Comparison of ENCODE assay signal across 29 cellular contexts in the genomic region with DNA sequence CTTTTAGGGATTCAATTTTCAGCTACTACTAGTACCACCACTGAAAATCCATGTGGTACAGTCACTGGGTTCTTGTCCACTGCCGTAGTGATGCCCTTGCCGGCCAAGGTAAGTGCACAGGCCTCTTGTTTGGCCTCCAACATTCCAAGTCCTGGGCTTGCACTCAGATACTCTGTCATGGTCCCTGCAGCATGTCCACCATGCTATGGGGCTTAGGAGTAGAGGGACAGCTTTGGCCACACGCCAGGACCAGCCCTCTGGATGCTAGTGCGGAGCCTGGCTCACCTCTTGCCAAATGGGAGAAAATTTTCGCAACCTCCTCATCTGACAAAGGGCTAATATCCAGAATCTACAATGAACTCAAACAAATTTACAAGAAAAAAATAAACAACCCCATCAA. TPM values are rescaled to one million over a fixed set of nuclear protein-coding genes. Genes with fewer than 3 reads are reported as not detected.
DNase-seq lines count a peak whose midpoint lies in the region; ATAC-seq and TF ChIP-seq lines count a peak whose summit lies in the region.
"Had no signal": no experiment of that assay in that cellular context is flagged by ENCODE, and none has a peak within 500 bp of the region (broad histone marks: within the 10 kb centered on the region; RNA-seq: fewer than 3 reads in every experiment).

No MANE protein-coding gene starts in this region.

- no peak overlapping the region for H2BK120ac ChIP-seq in IMR-90 (ENCODE audit: low read depth, low read length)

- H3K9me3 ChIP-seq in IMR-90 (ENCODE audit: control insufficient read depth, insufficient read depth, low read length) (no peaks in the 10 kb centered on the region), esophagus muscularis mucosa (no peaks in the 10 kb centered on the region)
- H3K9me3 ChIP-seq: A549, BE2C, BLaER1, Caco-2 had no signal

- BruUV-seq in IMR-90 (replicated peaks; lab: Mats Ljungman, UMichigan): no TSS peak

- no peak overlapping the region for H4K8ac ChIP-seq in IMR-90 (ENCODE audit: low read depth in 2 of 2, low read length in 2 of 2)

- no peak overlapping the region for H2BK5ac ChIP-seq in IMR-90 (ENCODE audit: low read depth, low read length, poor library complexity, severe bottlenecking)

- no peak overlapping the region for H3K4ac ChIP-seq in IMR-90 (ENCODE audit: low read depth, low read length)

- peaks cover 7% of the 10 kb centered on the region for H3K4me1 ChIP-seq in IMR-90 (ENCODE audit: control insufficient read depth, insufficient read depth, low read length)
- H3K4me1 ChIP-seq in esophagus muscularis mucosa: no peaks in the 10 kb centered on the region
- H3K4me1 ChIP-seq: BE2C, BLaER1 had no signal

- 0 out of 4 replicates have a peak, but pooled peaks cover 0 to 4% of the 10 kb centered on the region in 2 experiments for H3K79me1 ChIP-seq in IMR-90 (ENCODE audit: low read depth in 1 of 2, low read length in 2 of 2)

- TF ChIP-seq CTCF in IMR-90 (conservative IDR thresholded peaks at IDR 0.05; ENCODE audit: low read depth, low read length) (no peak), esophagus muscularis mucosa (IDR thresholded peaks at IDR 0.05) (no peak)

- H4K20me1 ChIP-seq in IMR-90 (ENCODE audit: insufficient read depth, low read length): no peaks in the 10 kb centered on the region
- H4K20me1 ChIP-seq: BLaER1; BLaER1 treated with 17β-estradiol and CSF1 and Interleukin-3, amounts not matched to agents 10 nM and 100 nM had no signal

- H3K56ac ChIP-seq in IMR-90 (ENCODE audit: extremely low read depth, insufficient read depth, low read length): no peak overlapping the region

- no peak overlapping the region for H3K18ac ChIP-seq in IMR-90 (ENCODE audit: low read depth, low read length)

- intact Hi-C loops in IMR-90 (cut with micrococcal nuclease): no loop called here
- intact Hi-C loops in esophagus muscularis mucosa (cut with DNase I): no loop called here

- H3K9me1 ChIP-seq in IMR-90 (ENCODE audit: insufficient read depth, low read length): peaks cover 2% of the 10 kb centered on the region; the same call in 1 of the 2 replicates

- no peak for TF ChIP-seq RAD21 in IMR-90 (IDR thresholded peaks at IDR 0.05; ENCODE audit: low read length)

- no peak overlapping the region for H3K4me3 ChIP-seq in IMR-90 (ENCODE audit: insufficient read depth, low read depth, low read length)
- H3K4me3 ChIP-seq in esophagus muscularis mucosa: no peak overlapping the region
- H3K4me3 ChIP-seq: A549; BLaER1; BLaER1 treated with 17β-estradiol and CSF1 and Interleukin-3, amounts not matched to agents 10 nM and 100 nM had no signal

- no peak overlapping the region for H4K5ac ChIP-seq in IMR-90 (ENCODE audit: low read depth, low read length)

- no peak for TF ChIP-seq POLR2A in IMR-90 (IDR thresholded peaks at IDR 0.05; ENCODE audit: low read depth, low read length)
- TF ChIP-seq POLR2A in esophagus muscularis mucosa (IDR thresholded peaks at IDR 0.05; ENCODE audit: low read depth): no peak

- peak overlapping the region; percentile 5 for H2AFZ ChIP-seq in IMR-90 (replicated peaks; ENCODE audit: low read length, poor library complexity)

- H3K36me3 ChIP-seq in IMR-90 (ENCODE audit: control insufficient read depth, insufficient read depth, low read length) (no peaks in the 10 kb centered on the region), esophagus muscularis mucosa (no peaks in the 10 kb centered on the region)
- H3K36me3 ChIP-seq: BE2C; BLaER1; BLaER1 treated with 17β-estradiol and CSF1 and Interleukin-3, amounts not matched to agents 10 nM and 100 nM had no signal

- CTCF ChIA-PET in IMR-90 (lab: Yijun Ruan, JAX): interaction anchor here (0.6 kb wide), 1 partner anchor 110 kb away, joined by 3 read pairs; no protein-coding TSS in a partner anchor

- no CpG with 5 or more reads among the region's 5 CpGs for WGBS in IMR-90 (ENCODE audit: extremely low coverage in 2 of 2, insufficient read length in 1 of 2), 2 experiments
- WGBS in esophagus muscularis mucosa: 94% methylated on average over 5 of the region's 5 CpGs

- H3K23ac ChIP-seq in IMR-90 (ENCODE audit: low read depth, low read length): no peak overlapping the region

- H3K27ac ChIP-seq in IMR-90 (ENCODE audit: insufficient read depth, low read length): no peak overlapping the region
- no peak overlapping the region for H3K27ac ChIP-seq in esophagus muscularis mucosa (replicated peaks in 1 of 4)
- H3K27ac ChIP-seq: 22Rv1; A549; BLaER1; BLaER1 treated with 17β-estradiol and CSF1 and Interleukin-3, amounts not matched to agents 10 nM and 100 nM; C4-2B had no signal

- H4K91ac ChIP-seq in IMR-90 (ENCODE audit: insufficient read depth, low read depth, low read length): no peak overlapping the region

- ATAC-seq in IMR-90 (ENCODE audit: low read depth) (no peak), HG02798 (IDR thresholded peaks at IDR 0.05; ENCODE audit: poor library complexity, unreplicated experiment) (no peak)
- ATAC-seq: A549; CD8-positive, alpha-beta T cell had no signal

- no peak overlapping the region for H2BK15ac ChIP-seq in IMR-90 (ENCODE audit: low read depth, low read length)

- dilution Hi-C loops in IMR-90 (cut with HindIII; ENCODE audit: low sequenced_read_pairs, unreplicated experiment): no loop called here

- DNase-seq in DMS79 treated with DMSO at 0.1 percent for 48 hours (lab: John Stamatoyannopoulos, UW): peak; percentile 68
- DNase-seq in DMS79 (lab: John Stamatoyannopoulos, UW): no peak
- no peak for DNase-seq in IMR-90
- peak; percentile 57 for DNase-seq in esophagus muscularis mucosa (ENCODE audit: extremely low spot score)
- no peak for DNase-seq in NCI-H526 (lab: John Stamatoyannopoulos, UW)
- DNase-seq: 8988T; ACHN; AML-193; BE2C; C1 segment of cervical spinal cord; Caco-2; Calu3; CD4-positive, alpha-beta memory T cell; CD4-positive, alpha-beta T cell; CD4-positive, CD25-positive, alpha-beta regulatory T cell; CD8-positive, alpha-beta memory T cell; CD8-positive, alpha-beta T cell; COR-L47; DMS 273 treated with DMSO at 0.1 percent for 48 hours; DMS153; DMS53; DND-41; EL had no signal

- 0 out of 2 replicates have a peak overlapping the region, but pooled peaks have one; percentile 33 for H2AK5ac ChIP-seq in IMR-90 (ENCODE audit: low read depth, low read length)

- H2BK20ac ChIP-seq in IMR-90 (ENCODE audit: low read depth, low read length): no peak overlapping the region

- POLR2A ChIA-PET in IMR-90 (lab: Charles Lee; ENCODE audit: unreplicated experiment): no interaction called here

- TF ChIP-seq EP300 in esophagus muscularis mucosa (IDR thresholded peaks at IDR 0.05): no peak

- H2AK9ac ChIP-seq in IMR-90 (replicated peaks; ENCODE audit: low read depth, low read length, poor library complexity): no peak overlapping the region

- H3K14ac ChIP-seq in IMR-90 (replicated peaks; ENCODE audit: low read depth, low read length): no peak overlapping the region

- no peak overlapping the region for H3K4me2 ChIP-seq in IMR-90 (ENCODE audit: low read depth, low read length)
- H3K4me2 ChIP-seq: A549; BLaER1; BLaER1 treated with 17β-estradiol and CSF1 and Interleukin-3, amounts not matched to agents 10 nM and 100 nM had no signal

- H3K9ac ChIP-seq in IMR-90 (ENCODE audit: low read depth, low read length): no peak overlapping the region
- H3K9ac ChIP-seq: BLaER1; BLaER1 treated with 17β-estradiol and CSF1 and Interleukin-3, amounts not matched to agents 10 nM and 100 nM had no signal

- H3K27me3 ChIP-seq in IMR-90 (ENCODE audit: control insufficient read depth, insufficient read depth, low read length): no peaks in the 10 kb centered on the region
- H3K27me3 ChIP-seq in esophagus muscularis mucosa: no peaks in the 10 kb centered on the region
- H3K27me3 ChIP-seq: BE2C; BLaER1; BLaER1 treated with 17β-estradiol and CSF1 and Interleukin-3, amounts not matched to agents 10 nM and 100 nM had no signal

- in situ Hi-C loops in IMR-90 (cut with MboI; ENCODE audit: low sequenced_read_pairs): no loop called here

TF ChIP-seq in IMR-90, 13 proteins besides CTCF, POLR2A, EP300 and RAD21:
- TF ChIP-seq CEBPB (IDR thresholded peaks at IDR 0.05; ENCODE audit: low read depth, low read length): no peak
- TF ChIP-seq FOS (IDR thresholded peaks at IDR 0.05; ENCODE audit: low read depth, low read length): no peak
- TF ChIP-seq MAFK (IDR thresholded peaks at IDR 0.05; ENCODE audit: low read depth, low read length): no peak
- no peak for TF ChIP-seq BHLHE40 (IDR thresholded peaks at IDR 0.05; ENCODE audit: low read depth, low read length)
- no peak for TF ChIP-seq MXI1 (IDR thresholded peaks at IDR 0.05; ENCODE audit: borderline replicate concordance, low read depth, low read length)
- TF ChIP-seq, protein P1, sequence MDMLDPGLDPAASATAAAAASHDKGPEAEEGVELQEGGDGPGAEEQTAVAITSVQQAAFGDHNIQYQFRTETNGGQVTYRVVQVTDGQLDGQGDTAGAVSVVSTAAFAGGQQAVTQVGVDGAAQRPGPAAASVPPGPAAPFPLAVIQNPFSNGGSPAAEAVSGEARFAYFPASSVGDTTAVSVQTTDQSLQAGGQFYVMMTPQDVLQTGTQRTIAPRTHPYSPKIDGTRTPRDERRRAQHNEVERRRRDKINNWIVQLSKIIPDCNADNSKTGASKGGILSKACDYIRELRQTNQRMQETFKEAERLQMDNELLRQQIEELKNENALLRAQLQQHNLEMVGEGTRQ (IDR thresholded peaks at IDR 0.05; ENCODE audit: low read depth, low read length): no peak
- TF ChIP-seq RCOR1 (IDR thresholded peaks at IDR 0.05; ENCODE audit: insufficient replicate concordance, low read length): no peak

RNA-seq across cellular contexts. Expression of a gene that starts 38.6 kb away (rescaled TPM):
- total RNA-seq in IMR-90 (2012; rRNA removed): 42.3 and 53.3 TPM in 2 replicates
- polyA plus RNA-seq in IMR-90 (2012; rRNA removed): 50.3 and 65.8 TPM in 2 replicates
- polyA plus RNA-seq in IMR-90 (2012; cell fraction: cytosol; rRNA removed): 18.1 and 37.3 TPM in 2 replicates
- 26.2 and 113 TPM in 2 replicates for polyA plus RNA-seq in IMR-90 (2012; cell fraction: nucleus; rRNA removed; ENCODE audit: low replicate concordance)
- total RNA-seq in esophagus muscularis mucosa: 10 to 100 TPM; 16.6 to 30.0 (median 23.3) TPM

RNA-seq across cellular contexts. Expression of a gene that starts 55.9 kb away (rescaled TPM):
- total RNA-seq in IMR-90 (2012; rRNA removed) (145 and 216 TPM in 2 replicates), esophagus muscularis mucosa (1 to 10 TPM in 3 of 4 donors, under 1 TPM in 1; 0.83 to 3.1 (median 2.8) TPM)
- polyA plus RNA-seq in IMR-90 (2012; rRNA removed): 264 and 278 TPM in 2 replicates
- polyA plus RNA-seq in IMR-90 (2012; cell fraction: cytosol; rRNA removed): 100 and 104 TPM in 2 replicates
- polyA plus RNA-seq in IMR-90 (2012; cell fraction: nucleus; rRNA removed; ENCODE audit: low replicate concordance): 23.5 and 101 TPM in 2 replicates

Comparison
In these comparisons a context has a peak if more than half of its experiments do, and no peak if none do; other contexts are left out.
1. DNase-seq: peak in DMS79 treated with DMSO at 0.1 percent for 48 hours (single experiment) and esophagus muscularis mucosa (single experiment); none in DMS79 (single experiment), IMR-90 (single experiment) and NCI-H526 (0 of 2).
2. RNA of a gene that starts 55.9 kb away (total RNA-seq): 145 to 216 TPM in IMR-90; 0.83 to 3.1 TPM in esophagus muscularis mucosa; every median in the first group is over 10 times any median in the second.